In the genomic region with DNA sequence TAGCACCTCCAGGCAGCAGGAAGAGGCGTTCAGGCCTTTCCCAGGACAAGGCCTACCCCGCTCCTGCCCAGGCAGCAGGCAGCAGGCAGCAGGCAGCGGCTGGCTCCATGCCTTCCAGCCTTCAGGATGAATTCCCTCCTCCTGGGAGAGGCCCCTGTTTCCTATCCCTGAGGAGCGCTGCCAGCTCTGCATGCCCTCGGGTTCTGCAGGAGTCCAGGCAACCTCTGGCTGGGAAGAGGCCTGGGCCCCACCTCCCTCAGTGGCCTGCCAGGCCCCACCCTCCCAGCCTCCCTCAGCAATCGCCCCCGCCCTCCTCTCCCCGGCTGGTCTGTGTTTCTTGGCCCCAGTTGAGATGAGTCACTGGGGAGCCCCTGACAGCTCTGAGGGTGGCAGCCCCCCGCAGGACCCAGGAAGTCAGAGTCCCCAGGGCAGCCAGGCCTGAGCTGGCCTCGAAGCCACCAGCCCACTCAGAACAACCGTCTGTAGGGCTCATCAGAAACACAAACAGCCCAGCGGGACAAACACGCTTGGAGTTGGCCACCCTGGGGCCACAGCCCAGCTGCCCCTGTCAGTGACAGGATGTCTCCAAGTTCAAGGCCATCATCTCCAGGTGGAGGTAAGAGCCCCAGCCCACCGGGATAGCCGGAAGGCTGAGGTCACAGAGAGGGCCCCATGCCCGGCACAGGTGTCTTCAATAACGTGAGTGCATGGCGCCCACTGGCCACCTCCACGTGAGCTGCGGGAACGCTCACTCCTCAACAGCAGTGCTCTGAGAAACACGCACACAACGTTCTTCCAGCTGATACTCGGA, we compare ENCODE assay signal across 7 cellular contexts. TPM values are rescaled to one million over a fixed set of nuclear protein-coding genes. Genes with fewer than 3 reads are reported as not detected.
A peak's percentile ranks its signal among the peaks of the same experiment; 100 is the strongest.
DNase-seq lines count a peak whose midpoint lies in the region; ATAC-seq, FAIRE-seq and TF ChIP-seq lines count a peak whose summit lies in the region.

No MANE protein-coding gene starts in this region.

- H3K9me3 ChIP-seq in astrocyte (ENCODE audit: insufficient read depth, low read depth, low read length) (no peaks in the 10 kb centered on the region), suprapubic skin (no peaks in the 10 kb centered on the region)

- intact Hi-C loops in activated T-helper 1 cell treated with anti-CD3 and anti-CD28 coated beads, Interleukin-12 subunit alpha, Interleukin-12 subunit beta, Interleukin-2, Interleukin-4 antibody, amounts not matched to agents 30 ng/mL and 10 ng/mL and 1 ng/mL, durations not matched to agents 14 hours and 24 hours and 36 hours (cut with micrococcal nuclease), result no loop called here

- FAIRE-seq in astrocyte (lab: Jason Lieb, UNC), result no peak

- peak overlapping the region; percentile 29 for H3K27ac ChIP-seq in astrocyte (ENCODE audit: low read depth, low read length)
- peak overlapping the region; percentile 38 for H3K27ac ChIP-seq in suprapubic skin

- ATAC-seq in HG02759 (IDR thresholded peaks at IDR 0.05; ENCODE audit: unreplicated experiment) (peak; percentile 73), GM19467 (IDR thresholded peaks at IDR 0.05; ENCODE audit: unreplicated experiment) (no peak), GM21367 (IDR thresholded peaks at IDR 0.05; ENCODE audit: unreplicated experiment) (no peak)

- H3K27me3 Mint-ChIP-seq in astrocyte (ENCODE audit: low read depth, unreplicated experiment), result peaks cover 18% of the 10 kb centered on the region
- peaks cover 2% of the 10 kb centered on the region for H3K27me3 Mint-ChIP-seq in activated T-helper 1 cell treated with anti-CD3 and anti-CD28 coated beads, Interleukin-12 subunit alpha, Interleukin-12 subunit beta, Interleukin-2, Interleukin-4 antibody, amounts not matched to agents 30 ng/mL and 10 ng/mL and 1 ng/mL, durations not matched to agents 14 hours and 24 hours and 36 hours (ENCODE audit: insufficient read depth)

- H3K36me3 ChIP-seq in astrocyte (ENCODE audit: insufficient read depth, low read length) (no peaks in the 10 kb centered on the region), suprapubic skin (no peaks in the 10 kb centered on the region)

- no peak for TF ChIP-seq EP300 in suprapubic skin (IDR thresholded peaks at IDR 0.05)

- peak overlapping the region; percentile 49 for H2AFZ ChIP-seq in astrocyte (ENCODE audit: low read depth, low read length)

- DNase-seq in astrocyte (ENCODE audit: low read depth) (peak; percentile 69), islet precursor cell (peak; percentile 75), suprapubic skin (ENCODE audit: low spot score in 2 of 2) (peak in 1 of 2 donors; percentile 88)
- DNase-seq in activated T-helper 1 cell treated with anti-CD3 and anti-CD28 coated beads, Interleukin-12 subunit alpha, Interleukin-12 subunit beta, Interleukin-2, Interleukin-4 antibody, amounts not matched to agents 30 ng/mL and 10 ng/mL and 1 ng/mL, durations not matched to agents 14 hours and 24 hours and 36 hours (ENCODE audit: low spot score), result no peak

- no peaks in the 10 kb centered on the region for H4K20me1 ChIP-seq in astrocyte (ENCODE audit: insufficient read depth, low read length)

- H3K4me1 Mint-ChIP-seq in astrocyte (ENCODE audit: low read depth, unreplicated experiment), result peaks cover 10% of the 10 kb centered on the region
- H3K4me1 Mint-ChIP-seq in activated T-helper 1 cell treated with anti-CD3 and anti-CD28 coated beads, Interleukin-12 subunit alpha, Interleukin-12 subunit beta, Interleukin-2, Interleukin-4 antibody, amounts not matched to agents 30 ng/mL and 10 ng/mL and 1 ng/mL, durations not matched to agents 14 hours and 24 hours and 36 hours (ENCODE audit: low read depth), result no peaks in the 10 kb centered on the region

- no peak for TF ChIP-seq POLR2A in suprapubic skin (IDR thresholded peaks at IDR 0.05)

- H3K79me2 ChIP-seq in astrocyte (ENCODE audit: insufficient read depth, low read length), result no peaks in the 10 kb centered on the region

- WGBS in suprapubic skin, result 51% methylated on average over 12 of the region's 24 CpGs

- H3K4me3 Mint-ChIP-seq in astrocyte (ENCODE audit: unreplicated experiment), result no peak overlapping the region
- no peak overlapping the region for H3K4me3 Mint-ChIP-seq in activated T-helper 1 cell treated with anti-CD3 and anti-CD28 coated beads, Interleukin-12 subunit alpha, Interleukin-12 subunit beta, Interleukin-2, Interleukin-4 antibody, amounts not matched to agents 30 ng/mL and 10 ng/mL and 1 ng/mL, durations not matched to agents 14 hours and 24 hours and 36 hours

- no peak for TF ChIP-seq CTCF in astrocyte (IDR thresholded peaks at IDR 0.05; ENCODE audit: insufficient read depth, low read depth, low read length)
- TF ChIP-seq CTCF in suprapubic skin (IDR thresholded peaks at IDR 0.05), result no peak

- H3K9me3 Mint-ChIP-seq in astrocyte (ENCODE audit: unreplicated experiment), result no peaks in the 10 kb centered on the region
- H3K9me3 Mint-ChIP-seq in activated T-helper 1 cell treated with anti-CD3 and anti-CD28 coated beads, Interleukin-12 subunit alpha, Interleukin-12 subunit beta, Interleukin-2, Interleukin-4 antibody, amounts not matched to agents 30 ng/mL and 10 ng/mL and 1 ng/mL, durations not matched to agents 14 hours and 24 hours and 36 hours, result no peaks in the 10 kb centered on the region

- no peaks in the 10 kb centered on the region for H3K36me3 Mint-ChIP-seq in astrocyte (ENCODE audit: low read depth, unreplicated experiment)
- H3K36me3 Mint-ChIP-seq in activated T-helper 1 cell treated with anti-CD3 and anti-CD28 coated beads, Interleukin-12 subunit alpha, Interleukin-12 subunit beta, Interleukin-2, Interleukin-4 antibody, amounts not matched to agents 30 ng/mL and 10 ng/mL and 1 ng/mL, durations not matched to agents 14 hours and 24 hours and 36 hours (ENCODE audit: low read depth), result no peaks in the 10 kb centered on the region

- H3K4me3 ChIP-seq in astrocyte (ENCODE audit: insufficient read depth, low read depth, low read length) (no peak overlapping the region), suprapubic skin (no peak overlapping the region)

- H3K27me3 ChIP-seq in astrocyte (ENCODE audit: insufficient read depth, low read length) (no peaks in the 10 kb centered on the region), suprapubic skin (no peaks in the 10 kb centered on the region)

- H3K4me2 ChIP-seq in astrocyte (ENCODE audit: low read length), result peak overlapping the region; percentile 75

- H3K9ac ChIP-seq in astrocyte (ENCODE audit: low read length), result peak overlapping the region; percentile 50

- no peak overlapping the region for H3K27ac Mint-ChIP-seq in astrocyte (ENCODE audit: unreplicated experiment)
- H3K27ac Mint-ChIP-seq in activated T-helper 1 cell treated with anti-CD3 and anti-CD28 coated beads, Interleukin-12 subunit alpha, Interleukin-12 subunit beta, Interleukin-2, Interleukin-4 antibody, amounts not matched to agents 30 ng/mL and 10 ng/mL and 1 ng/mL, durations not matched to agents 14 hours and 24 hours and 36 hours, result no peak overlapping the region

- H3K4me1 ChIP-seq in astrocyte (ENCODE audit: insufficient read depth, low read length), result peaks cover 24% of the 10 kb centered on the region
- H3K4me1 ChIP-seq in suprapubic skin, result peaks cover 38% of the 10 kb centered on the region

RNA-seq across cellular contexts. Expression of a gene that starts 39.5 kb away (rescaled TPM):
- total RNA-seq in astrocyte, result not detected in 2 replicates
- total RNA-seq in suprapubic skin, result not detected
- not detected in 2 replicates for total RNA-seq in activated T-helper 1 cell treated with anti-CD3 and anti-CD28 coated beads, Interleukin-12 subunit alpha, Interleukin-12 subunit beta, Interleukin-2, Interleukin-4 antibody, amounts not matched to agents 30 ng/mL and 10 ng/mL and 1 ng/mL, durations not matched to agents 14 hours and 24 hours and 36 hours
